Comparison of ENCODE assay signal across 9 cellular contexts in the genomic region with DNA sequence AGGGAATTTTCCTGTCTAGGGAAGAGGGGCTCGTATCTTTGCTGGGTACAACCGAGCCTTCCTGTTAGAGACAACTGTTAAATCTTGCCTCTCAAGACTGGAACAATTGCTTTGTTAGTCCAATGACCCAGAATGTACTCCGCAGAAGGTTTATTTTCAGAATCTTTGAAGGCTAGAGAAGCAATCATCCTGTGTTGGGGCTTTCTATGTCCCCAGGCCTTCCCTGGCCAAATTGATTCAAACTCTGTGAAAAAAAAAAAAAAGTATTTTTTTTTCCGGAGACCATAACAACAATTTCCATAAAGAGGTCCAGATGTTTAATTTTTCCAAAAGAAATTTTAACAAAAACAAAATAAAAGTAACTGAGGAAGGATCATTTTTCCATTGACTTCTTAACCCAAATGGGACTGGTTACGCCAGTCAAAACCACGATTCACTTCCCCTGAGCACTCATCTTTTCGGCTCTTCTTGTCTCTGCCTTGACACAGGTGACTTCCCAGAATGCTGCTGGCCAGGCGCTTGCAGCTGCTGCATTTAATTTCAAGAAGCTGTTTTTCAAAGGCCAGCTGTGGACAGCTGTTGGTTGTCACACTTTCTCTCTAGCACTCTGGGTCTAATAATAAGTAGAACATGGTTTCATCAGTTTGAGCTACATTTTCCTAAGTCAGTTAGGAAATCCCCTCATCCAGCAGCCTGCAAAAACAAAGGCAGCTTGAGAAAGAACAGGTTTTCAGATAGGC.
DNase-seq lines count a peak whose midpoint lies in the region; ATAC-seq and TF ChIP-seq lines count a peak whose summit lies in the region.
"Had no signal": no experiment of that assay in that cellular context is flagged by ENCODE, and none has a peak within 500 bp of the region (broad histone marks: within the 10 kb centered on the region; RNA-seq: fewer than 3 reads in every experiment).

No MANE protein-coding gene starts in this region.

- DNase-seq in GM06990 (ENCODE audit: extremely low read depth, insufficient read length), result peak; percentile 61
- peak; percentile 72 for DNase-seq in fibroblast of villous mesenchyme (ENCODE audit: low read depth)
- no peak for DNase-seq in GDM1 (lab: John Stamatoyannopoulos, UW)
- no peak for DNase-seq in left lobe of liver (ENCODE audit: low spot score)
- DNase-seq in central memory CD4-positive, alpha-beta T cell, result no peak
- DNase-seq: Caco-2 had no signal

- TF ChIP-seq CTCF in GM06990 (IDR thresholded peaks at IDR 0.05; ENCODE audit: insufficient read depth, low read length, poor library complexity, severe bottlenecking), result no peak
- no peak for TF ChIP-seq CTCF in fibroblast of villous mesenchyme (IDR thresholded peaks at IDR 0.05; ENCODE audit: insufficient read depth, low read depth, low read length)

- H3K27me3 ChIP-seq in GM06990 (replicated peaks; ENCODE audit: control insufficient read depth, insufficient read depth, low read length), result no peaks in the 10 kb centered on the region

- no peaks in the 10 kb centered on the region for H3K36me3 ChIP-seq in GM06990 (ENCODE audit: control insufficient read depth, insufficient read depth, low read length)

- ATAC-seq in GM19463 (IDR thresholded peaks at IDR 0.05; ENCODE audit: unreplicated experiment) (peak; percentile 90), HG03442 (IDR thresholded peaks at IDR 0.05; ENCODE audit: unreplicated experiment) (peak; percentile 80), esophagus mucosa (no peak), left lobe of liver (no peak)

- H3K4me3 ChIP-seq in GM06990 (replicated peaks; ENCODE audit: low read depth, low read length), result no peak overlapping the region
- no peak overlapping the region for H3K4me3 ChIP-seq in fibroblast of villous mesenchyme (ENCODE audit: low read depth, low read length)

Comparison
In these comparisons a context has a peak if more than half of its experiments do, and no peak if none do; other contexts are left out.
1. DNase-seq: peak in GM06990 (single experiment) and fibroblast of villous mesenchyme (single experiment); none in GDM1 (single experiment), left lobe of liver (single experiment) and central memory CD4-positive, alpha-beta T cell (single experiment).
2. ATAC-seq: peak in GM19463 (single experiment) and HG03442 (single experiment); none in esophagus mucosa (single experiment) and left lobe of liver (single experiment).